Comparison of ENCODE assay signal across 26 cellular contexts in genomic region chr16:44655-45054, GRCh38.
"Had no signal": no experiment of that assay in that cellular context is flagged by ENCODE, and none has a peak within 500 bp of the region (broad histone marks: within the 10 kb centered on the region; RNA-seq: fewer than 3 reads in every experiment).

No MANE protein-coding gene starts in this region.

- H3K27ac Mint-ChIP-seq: activated CD4-positive, alpha-beta T cell treated with anti-CD3 and anti-CD28 coated beads for 36 hours; activated CD4-positive, alpha-beta T cell treated with anti-CD3 and anti-CD28 coated beads, Interleukin-2, amount 10 ng/mL, durations not matched to agents 7 days and 5 days; activated CD8-positive, alpha-beta T cell treated with anti-CD3 and anti-CD28 coated beads, Interleukin-2, amount 10 ng/mL, durations not matched to agents 7 days and 5 days; activated naive CD4-positive, alpha-beta T cell treated with anti-CD3 and anti-CD28 coated beads, Interleukin-2, amount 10 ng/mL, durations not matched to agents 7 days and 5 days; activated naive CD8-positive, alpha-beta T cell; activated naive CD8-positive, alpha-beta T cell treated with anti-CD3 and anti-CD28 coated beads, Interleukin-2, amount 50 U/mL, for 24 hours; activated T-cell treated with anti-CD3 and anti-CD28 coated beads, Interleukin-2, amount 50 U/mL, for 24 hours; activated T-helper 1 cell treated with anti-CD3 and anti-CD28 coated beads, Interleukin-12 subunit alpha, Interleukin-12 subunit beta, Interleukin-2, Interleukin-4 antibody, amounts not matched to agents 30 ng/mL and 10 ng/mL and 1 ng/mL, durations not matched to agents 14 hours and 24 hours and 36 hours; brain; WTC11 had no signal

- H3K27ac ChIP-seq: RWPE1 had no signal

- H3K4me1 Mint-ChIP-seq: brain, WTC11 had no signal

- H3K4me3 Mint-ChIP-seq: activated CD4-positive, alpha-beta T cell treated with anti-CD3 and anti-CD28 coated beads for 36 hours; activated CD4-positive, alpha-beta T cell treated with anti-CD3 and anti-CD28 coated beads, Interleukin-2, amount 10 ng/mL, durations not matched to agents 7 days and 5 days; activated CD8-positive, alpha-beta T cell treated with anti-CD3 and anti-CD28 coated beads, Interleukin-2, amount 10 ng/mL, durations not matched to agents 7 days and 5 days; activated naive CD4-positive, alpha-beta T cell treated with anti-CD3 and anti-CD28 coated beads, Interleukin-2, amount 10 ng/mL, durations not matched to agents 7 days and 5 days; activated naive CD8-positive, alpha-beta T cell; activated naive CD8-positive, alpha-beta T cell treated with anti-CD3 and anti-CD28 coated beads, Interleukin-2, amount 50 U/mL, for 24 hours; activated T-cell treated with anti-CD3 and anti-CD28 coated beads, Interleukin-2, amount 50 U/mL, for 24 hours; activated T-helper 1 cell treated with anti-CD3 and anti-CD28 coated beads, Interleukin-12 subunit alpha, Interleukin-12 subunit beta, Interleukin-2, Interleukin-4 antibody, amounts not matched to agents 30 ng/mL and 10 ng/mL and 1 ng/mL, durations not matched to agents 14 hours and 24 hours and 36 hours; brain; WTC11 had no signal

- H3K9me3 Mint-ChIP-seq: activated CD4-positive, alpha-beta T cell treated with anti-CD3 and anti-CD28 coated beads, Interleukin-2, amount 10 ng/mL, durations not matched to agents 7 days and 5 days; activated naive CD4-positive, alpha-beta T cell treated with anti-CD3 and anti-CD28 coated beads, Interleukin-2, amount 10 ng/mL, durations not matched to agents 7 days and 5 days; activated naive CD8-positive, alpha-beta T cell treated with anti-CD3 and anti-CD28 coated beads, Interleukin-2, amount 50 U/mL, for 24 hours; activated T-cell treated with anti-CD3 and anti-CD28 coated beads, Interleukin-2, amount 50 U/mL, for 24 hours; activated T-helper 1 cell treated with anti-CD3 and anti-CD28 coated beads, Interleukin-12 subunit alpha, Interleukin-12 subunit beta, Interleukin-2, Interleukin-4 antibody, amounts not matched to agents 30 ng/mL and 10 ng/mL and 1 ng/mL, durations not matched to agents 14 hours and 24 hours and 36 hours; brain had no signal

- H3K36me3 Mint-ChIP-seq: activated naive CD8-positive, alpha-beta T cell had no signal

- DNase-seq: activated CD4-positive, alpha-beta T cell treated with anti-CD3 and anti-CD28 coated beads for 36 hours; activated CD4-positive, alpha-beta T cell treated with anti-CD3 and anti-CD28 coated beads, Interleukin-2, amount 10 ng/mL, durations not matched to agents 7 days and 5 days; activated CD4-positive, alpha-beta T cell treated with anti-CD3 and anti-CD28 coated beads, Interleukin-2, amount 50 U/mL, for 48 hours; activated CD8-positive, alpha-beta T cell treated with anti-CD3 and anti-CD28 coated beads, Interleukin-2, amount 10 ng/mL, durations not matched to agents 7 days and 5 days; activated naive CD4-positive, alpha-beta T cell treated with anti-CD3 and anti-CD28 coated beads, Interleukin-2, amount 10 ng/mL, durations not matched to agents 7 days and 5 days; activated naive CD8-positive, alpha-beta T cell treated with anti-CD3 and anti-CD28 coated beads, Interleukin-2, amount 50 U/mL, for 24 hours; activated T-cell treated with anti-CD3 and anti-CD28 coated beads, Interleukin-2, amount 50 U/mL, for 24 hours; anterior cingulate cortex; central memory CD4-positive, alpha-beta T cell; NCI-H1105 treated with DMSO at 0.1 percent for 48 hours; NCI-H1436; NCI-H1694; NCI-H2029; NCI-H345; NCI-H524 treated with DMSO at 0.1 percent for 48 hours; Right ventricle myocardium superior; SW 1271; T-helper 1 cell; T-helper 2 cell; T1000 had no signal

- H3K27me3 Mint-ChIP-seq: activated CD4-positive, alpha-beta T cell treated with anti-CD3 and anti-CD28 coated beads for 36 hours; activated CD4-positive, alpha-beta T cell treated with anti-CD3 and anti-CD28 coated beads, Interleukin-2, amount 10 ng/mL, durations not matched to agents 7 days and 5 days; activated naive CD4-positive, alpha-beta T cell treated with anti-CD3 and anti-CD28 coated beads, Interleukin-2, amount 10 ng/mL, durations not matched to agents 7 days and 5 days; activated naive CD8-positive, alpha-beta T cell; activated naive CD8-positive, alpha-beta T cell treated with anti-CD3 and anti-CD28 coated beads, Interleukin-2, amount 50 U/mL, for 24 hours; activated T-cell treated with anti-CD3 and anti-CD28 coated beads, Interleukin-2, amount 50 U/mL, for 24 hours; brain had no signal

- ATAC-seq: activated CD4-positive, alpha-beta T cell treated with anti-CD3 and anti-CD28 coated beads for 36 hours; activated CD4-positive, CD25-positive, alpha-beta regulatory T cell treated with anti-CD3 and anti-CD28 coated beads, Interleukin-2, amount 50 U/mL, for 24 hours; activated CD8-positive, alpha-beta T cell treated with anti-CD3 and anti-CD28 coated beads, Interleukin-2, amount 10 ng/mL, durations not matched to agents 7 days and 5 days; activated naive CD8-positive, alpha-beta T cell treated with anti-CD3 and anti-CD28 coated beads, Interleukin-2, amount 50 U/mL, for 24 hours; WTC11 had no signal
